ENCODE assay signal across 8 cellular contexts in genomic region chr5:110726249-110727024, GRCh38. TPM values are rescaled to one million over a fixed set of nuclear protein-coding genes. Genes with fewer than 3 reads are reported as not detected.
DNase-seq lines count a peak whose midpoint lies in the region; ATAC-seq, FAIRE-seq and TF ChIP-seq lines count a peak whose summit lies in the region.

Gene TMEM232, minus strand, starts transcription at chr5:110726671. Its CDS starts 59,319 bp downstream, at chr5:110667352.

- peak within 1 kb of the TSS; percentile 31 to 62 (median 52) for H3K4me3 ChIP-seq in right lobe of liver

- no peak for FAIRE-seq in HTR-8/SVneo (lab: Jason Lieb, UNC)

- intact Hi-C loops in right lobe of liver (cut with DNase I) = no loop called here

- H3K9me3 ChIP-seq in right lobe of liver = no peaks in the 10 kb centered on the region

- no peak for TF ChIP-seq POLR2A in right lobe of liver (IDR thresholded peaks at IDR 0.05)

- peak; percentile 85 for DNase-seq in NCI-H226
- DNase-seq in activated CD8-positive, alpha-beta memory T cell treated with anti-CD3 and anti-CD28 coated beads for 1 hour (ENCODE audit: extremely low read depth in 1 of 2, low read depth in 1 of 2) = peak; percentile 51 to 58
- peak; percentile 66 for DNase-seq in effector CD4-positive, alpha-beta T cell
- peak; percentile 75 to 87 (median 82) for DNase-seq in right lobe of liver
- DNase-seq in stimulated activated CD4-positive, alpha-beta T cell treated with anti-CD3 and anti-CD28 coated beads, Interleukin-4, amount 100 ng/mL, for 1 hour = peak; percentile 68
- no peak for DNase-seq in HTR-8/SVneo (ENCODE audit: insufficient read length, low spot score)

- H3K4me1 ChIP-seq in right lobe of liver = no peaks in the 10 kb centered on the region

- ATAC-seq in GM18508 (IDR thresholded peaks at IDR 0.05; ENCODE audit: insufficient read depth, unreplicated experiment) (peak; percentile 100), HG03039 (IDR thresholded peaks at IDR 0.05; ENCODE audit: unreplicated experiment) (peak; percentile 100), right lobe of liver (peak; percentile 99 to 100 (median 100))

- H3K27me3 ChIP-seq in right lobe of liver = no peaks in the 10 kb centered on the region

- no peaks in the 10 kb centered on the region for H3K36me3 ChIP-seq in right lobe of liver

- no peak for TF ChIP-seq CTCF in right lobe of liver (IDR thresholded peaks at IDR 0.05)

- 37% methylated on average over 16 of the region's 17 CpGs for whole genome bisulfite sequencing in right lobe of liver (ENCODE audit: insufficient coverage, low coverage, low lambda C conversion rate, missing lambda C conversion rate)

- H3K27ac ChIP-seq in right lobe of liver = peak within 1 kb of the TSS in 1 of 3 donors; percentile 49

RNA-seq across cellular contexts. Expression of gene TMEM232, which starts in this region (rescaled TPM):
- 1 to 10 TPM in 2 of 6 experiments, under 1 TPM in 4; 0.31 to 1.3 (median 0.68) TPM for total RNA-seq in right lobe of liver
